In the genomic region with DNA sequence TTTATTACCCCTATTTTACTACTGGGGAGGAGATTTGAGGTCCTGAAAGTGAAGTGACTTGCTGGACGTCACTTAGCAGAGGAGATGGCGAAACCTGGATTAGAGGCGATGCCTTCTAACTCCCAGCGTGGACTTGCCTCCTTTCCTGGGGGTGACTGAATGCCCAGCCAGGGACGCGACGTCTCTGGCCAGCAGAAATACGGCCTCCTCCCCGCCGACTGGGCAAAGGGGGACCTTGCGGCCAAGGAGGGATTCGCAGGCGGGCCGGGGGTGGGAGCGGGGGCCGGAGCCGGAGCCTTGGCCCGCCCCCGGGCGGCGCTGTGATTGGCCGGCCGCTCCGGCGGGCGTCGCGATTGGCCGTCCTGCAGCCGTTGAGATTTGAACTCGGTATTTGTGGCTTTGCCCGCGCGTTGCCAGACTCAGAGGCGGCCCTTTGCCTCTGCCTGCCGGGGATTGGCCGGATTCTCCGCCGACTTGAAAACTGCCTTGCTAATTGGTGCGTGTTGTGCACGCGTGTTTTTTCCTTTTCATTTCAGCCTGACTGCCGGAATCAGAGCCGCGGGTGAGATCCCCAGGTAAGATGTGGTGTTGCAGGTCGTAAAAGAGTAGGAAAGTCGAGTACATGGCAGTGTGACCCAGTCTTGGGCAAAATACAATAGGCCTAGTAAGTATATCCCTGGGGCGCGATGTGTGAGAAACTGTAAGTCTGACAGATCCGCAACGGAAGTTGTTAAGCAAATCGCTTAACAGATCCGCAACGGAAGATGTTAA, we compare ENCODE assay signal across 8 cellular contexts. TPM values are rescaled to one million over a fixed set of nuclear protein-coding genes. Genes with fewer than 3 reads are reported as not detected.
DNase-seq lines count a peak whose midpoint lies in the region; TF ChIP-seq lines count a peak whose summit lies in the region.

A gene with protein sequence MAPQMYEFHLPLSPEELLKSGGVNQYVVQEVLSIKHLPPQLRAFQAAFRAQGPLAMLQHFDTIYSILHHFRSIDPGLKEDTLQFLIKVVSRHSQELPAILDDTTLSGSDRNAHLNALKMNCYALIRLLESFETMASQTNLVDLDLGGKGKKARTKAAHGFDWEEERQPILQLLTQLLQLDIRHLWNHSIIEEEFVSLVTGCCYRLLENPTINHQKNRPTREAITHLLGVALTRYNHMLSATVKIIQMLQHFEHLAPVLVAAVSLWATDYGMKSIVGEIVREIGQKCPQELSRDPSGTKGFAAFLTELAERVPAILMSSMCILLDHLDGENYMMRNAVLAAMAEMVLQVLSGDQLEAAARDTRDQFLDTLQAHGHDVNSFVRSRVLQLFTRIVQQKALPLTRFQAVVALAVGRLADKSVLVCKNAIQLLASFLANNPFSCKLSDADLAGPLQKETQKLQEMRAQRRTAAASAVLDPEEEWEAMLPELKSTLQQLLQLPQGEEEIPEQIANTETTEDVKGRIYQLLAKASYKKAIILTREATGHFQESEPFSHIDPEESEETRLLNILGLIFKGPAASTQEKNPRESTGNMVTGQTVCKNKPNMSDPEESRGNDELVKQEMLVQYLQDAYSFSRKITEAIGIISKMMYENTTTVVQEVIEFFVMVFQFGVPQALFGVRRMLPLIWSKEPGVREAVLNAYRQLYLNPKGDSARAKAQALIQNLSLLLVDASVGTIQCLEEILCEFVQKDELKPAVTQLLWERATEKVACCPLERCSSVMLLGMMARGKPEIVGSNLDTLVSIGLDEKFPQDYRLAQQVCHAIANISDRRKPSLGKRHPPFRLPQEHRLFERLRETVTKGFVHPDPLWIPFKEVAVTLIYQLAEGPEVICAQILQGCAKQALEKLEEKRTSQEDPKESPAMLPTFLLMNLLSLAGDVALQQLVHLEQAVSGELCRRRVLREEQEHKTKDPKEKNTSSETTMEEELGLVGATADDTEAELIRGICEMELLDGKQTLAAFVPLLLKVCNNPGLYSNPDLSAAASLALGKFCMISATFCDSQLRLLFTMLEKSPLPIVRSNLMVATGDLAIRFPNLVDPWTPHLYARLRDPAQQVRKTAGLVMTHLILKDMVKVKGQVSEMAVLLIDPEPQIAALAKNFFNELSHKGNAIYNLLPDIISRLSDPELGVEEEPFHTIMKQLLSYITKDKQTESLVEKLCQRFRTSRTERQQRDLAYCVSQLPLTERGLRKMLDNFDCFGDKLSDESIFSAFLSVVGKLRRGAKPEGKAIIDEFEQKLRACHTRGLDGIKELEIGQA (N-terminal part only) (plus strand): TSS at position 523 of the 771 bp plus-strand sequence. CDS start 997 bp downstream, outside the sequence.

- H3K27me3 Mint-ChIP-seq in activated naive CD4-positive, alpha-beta T cell treated with anti-CD3 and anti-CD28 coated beads, Interleukin-2, amount 10 ng/mL, durations not matched to agents 7 days and 5 days = no peaks in the 10 kb centered on the region

- peaks cover 48% of the 10 kb centered on the region for H3K4me1 Mint-ChIP-seq in activated naive CD4-positive, alpha-beta T cell treated with anti-CD3 and anti-CD28 coated beads, Interleukin-2, amount 10 ng/mL, durations not matched to agents 7 days and 5 days

- H3K9me3 ChIP-seq in suprapubic skin = no peaks in the 10 kb centered on the region

- WGBS in suprapubic skin = under 1% methylated on average over 44 of the region's 54 CpGs

- peak within 1 kb of the TSS; percentile 93 for H3K4me3 Mint-ChIP-seq in activated naive CD4-positive, alpha-beta T cell treated with anti-CD3 and anti-CD28 coated beads, Interleukin-2, amount 10 ng/mL, durations not matched to agents 7 days and 5 days

- H3K36me3 ChIP-seq in suprapubic skin = peaks cover 21% of the 10 kb centered on the region

- peak within 1 kb of the TSS; percentile 99 for H3K27ac Mint-ChIP-seq in activated naive CD4-positive, alpha-beta T cell treated with anti-CD3 and anti-CD28 coated beads, Interleukin-2, amount 10 ng/mL, durations not matched to agents 7 days and 5 days

- no peaks in the 10 kb centered on the region for H3K27me3 ChIP-seq in suprapubic skin

- CTCF ChIA-PET in activated naive CD4-positive, alpha-beta T cell treated with anti-CD3 and anti-CD28 coated beads, Interleukin-2, amount 10 ng/mL, durations not matched to agents 7 days and 5 days (lab: Charles Lee) = interaction anchor here (0.6 to 1.2 kb wide), 5 partner anchors 22 to 68 kb away, joined by 3 to 4 read pairs (median 3); no protein-coding TSS in a partner anchor

- H3K36me3 Mint-ChIP-seq in activated naive CD4-positive, alpha-beta T cell treated with anti-CD3 and anti-CD28 coated beads, Interleukin-2, amount 10 ng/mL, durations not matched to agents 7 days and 5 days = peaks cover 48% of the 10 kb centered on the region

- peak; percentile 8 to 18 for TF ChIP-seq POLR2A in suprapubic skin (IDR thresholded peaks at IDR 0.05)

- peaks cover 28% of the 10 kb centered on the region for H3K4me1 ChIP-seq in suprapubic skin

- peak within 1 kb of the TSS; percentile 96 for H3K27ac ChIP-seq in suprapubic skin

- H3K9me3 Mint-ChIP-seq in activated naive CD4-positive, alpha-beta T cell treated with anti-CD3 and anti-CD28 coated beads, Interleukin-2, amount 10 ng/mL, durations not matched to agents 7 days and 5 days = no peaks in the 10 kb centered on the region

- DNase-seq in GM04504 (ENCODE audit: low read depth) (peak; percentile 90), HFF-Myc (ENCODE audit: extremely low read depth, low read depth) (peak; percentile 87), NAMALWA (ENCODE audit: low spot score) (peak; percentile 98), SK-N-DZ (ENCODE audit: low spot score) (peak; percentile 99), germinal center (ENCODE audit: low spot score) (peak; percentile 97), nucleus accumbens (lab: John Stamatoyannopoulos, UW) (peak; percentile 64 to 98 (median 94)), suprapubic skin (ENCODE audit: low spot score in 2 of 2) (peak; percentile 95 to 97)
- DNase-seq in activated naive CD4-positive, alpha-beta T cell treated with anti-CD3 and anti-CD28 coated beads, Interleukin-2, amount 10 ng/mL, durations not matched to agents 7 days and 5 days = peak; percentile 98

- TF ChIP-seq EP300 in suprapubic skin (IDR thresholded peaks at IDR 0.05) = no peak

- H3K4me3 ChIP-seq in HFF-Myc (replicated peaks; ENCODE audit: low read depth, low read length) = peak within 1 kb of the TSS; percentile 82
- peak within 1 kb of the TSS; percentile 80 for H3K4me3 ChIP-seq in suprapubic skin

- TF ChIP-seq CTCF in HFF-Myc (IDR thresholded peaks at IDR 0.05; ENCODE audit: low read depth, low read length, missing control alignments) (no peak), suprapubic skin (IDR thresholded peaks at IDR 0.05) (peak; percentile 33 to 36)

RNA-seq across cellular contexts. Expression of the gene that starts here (rescaled TPM):
- polyA plus RNA-seq in SK-N-DZ (2014; cell fraction: cytosol; rRNA removed) = 91.5 and 151 TPM in 2 replicates
- polyA plus RNA-seq in SK-N-DZ (2014; cell fraction: nucleus; rRNA removed) = 64.8 and 103 TPM in 2 replicates
- total RNA-seq in suprapubic skin = 10 to 100 TPM; 22.6 to 43.2 (median 31.0) TPM

Comparison
In these comparisons a context has a peak if more than half of its experiments do, and no peak if none do; other contexts are left out.
1. Peak in every context shown above with its lines: DNase-seq, H3K4me3 ChIP-seq and H3K27ac ChIP-seq.